In genomic region chr3:167493240-167493639, GRCh38 we compare ENCODE assay signal across 1 cellular context.
TF ChIP-seq lines count a peak whose summit lies in the region.

No MANE protein-coding gene starts in this region.

TF ChIP-seq in GM12878, 131 proteins besides CTCF, POLR2A, EP300 and RAD21 (continued from another document):
- TF ChIP-seq PKNOX1 (IDR thresholded peaks at IDR 0.05) (no peak), REST (IDR thresholded peaks at IDR 0.05; ENCODE audit: low read depth, low read length) (no peak), USF2 (IDR thresholded peaks at IDR 0.05; ENCODE audit: borderline replicate concordance, low read depth, low read length) (no peak), PAX8 (IDR thresholded peaks at IDR 0.05) (no peak), CHD2 (IDR thresholded peaks at IDR 0.05; ENCODE audit: borderline replicate concordance, low read depth, low read length) (no peak), NRF1 (conservative IDR thresholded peaks at IDR 0.05; ENCODE audit: low read depth, low read length) (no peak), SPI1 (IDR thresholded peaks at IDR 0.05; ENCODE audit: borderline replicate concordance, insufficient read depth, low read depth, low read length) (no peak)
TF ChIP-seq in GM12878: peak in this region for 0.
